10 cellular contexts compared by ENCODE assay signal in genomic region chr1:187417524-187417923, GRCh38.
"Had no signal": no experiment of that assay in that cellular context is flagged by ENCODE, and none has a peak within 500 bp of the region (broad histone marks: within the 10 kb centered on the region; RNA-seq: fewer than 3 reads in every experiment).

No MANE protein-coding gene starts in this region.

- H3K9ac ChIP-seq: KMS-11 had no signal

- H3K27ac ChIP-seq: HL-60, KMS-11 had no signal

- H3K9me3 Mint-ChIP-seq: GM23338, H9 had no signal

- H3K4me1 Mint-ChIP-seq: IgD-negative memory B cell had no signal

- H2AFZ ChIP-seq: GM23338 had no signal

- ATAC-seq: GM23338, HepG2 had no signal

- H3K36me3 Mint-ChIP-seq: IgD-negative memory B cell had no signal

- H3K4me3 Mint-ChIP-seq: GM23338, H9, IgD-negative memory B cell had no signal

- H3K27me3 Mint-ChIP-seq: IgD-negative memory B cell had no signal

- FAIRE-seq: H1, H54, HepG2 had no signal

- H3K27ac Mint-ChIP-seq: GM23338, H9, IgD-negative memory B cell had no signal

- H3K4me2 ChIP-seq: GM23338, KMS-11 had no signal

- DNase-seq: H9, HCEC 1CT, KBM-7 had no signal

- H3K4me3 ChIP-seq: GM23338 had no signal
